ENCODE assay signal across 8 cellular contexts in genomic region chr2:55175254-55176093, GRCh38. TPM values are rescaled to one million over a fixed set of nuclear protein-coding genes. Genes with fewer than 3 reads are reported as not detected.
DNase-seq lines count a peak whose midpoint lies in the region; ATAC-seq and TF ChIP-seq lines count a peak whose summit lies in the region.

No MANE protein-coding gene starts in this region.

- POLR2A ChIA-PET in naive thymus-derived CD8-positive, alpha-beta T cell (lab: Charles Lee): interaction anchor here (0.6 to 1.5 kb wide), 3 partner anchors 49 to 165 kb away, joined by 3 to 5 read pairs (median 3); partner anchors contain the start of gene RPS27A

- peaks cover 0 to 10% (median 8%) of the 10 kb centered on the region in 4 donors for H3K4me1 Mint-ChIP-seq in naive thymus-derived CD8-positive, alpha-beta T cell

- H3K4me3 ChIP-seq in Jurkat, Clone E6-1 (ENCODE audit: low read length): no peak overlapping the region
- H3K4me3 ChIP-seq in RWPE2 (ENCODE audit: severe bottlenecking): no peak overlapping the region

- peak; percentile 71 for ATAC-seq in GM18858 (IDR thresholded peaks at IDR 0.05; ENCODE audit: unreplicated experiment)
- peak; percentile 83 for ATAC-seq in RWPE2 (ENCODE audit: low read depth)
- peak; percentile 83 to 93 for ATAC-seq in naive thymus-derived CD8-positive, alpha-beta T cell
- ATAC-seq in HG03469 (IDR thresholded peaks at IDR 0.05; ENCODE audit: unreplicated experiment): no peak
- ATAC-seq in GM19328 (IDR thresholded peaks at IDR 0.05; ENCODE audit: unreplicated experiment): no peak

- peak; percentile 83 for TF ChIP-seq CTCF in RWPE2 (IDR thresholded peaks at IDR 0.05; ENCODE audit: poor library complexity, severe bottlenecking)

- peak overlapping the region in 4 of 10 donors; percentile 0 to 47 (median 4) for H3K4me3 Mint-ChIP-seq in naive thymus-derived CD8-positive, alpha-beta T cell

- peak; percentile 70 for DNase-seq in CD1c-positive myeloid dendritic cell (ENCODE audit: extremely low spot score)
- DNase-seq in Jurkat, Clone E6-1 (ENCODE audit: low read depth, low spot score): peak; percentile 48
- DNase-seq in RWPE2 (ENCODE audit: low spot score): no peak
- peak; percentile 63 for DNase-seq in epidermal melanocyte (ENCODE audit: insufficient read length, low spot score)
- DNase-seq in naive thymus-derived CD8-positive, alpha-beta T cell: peak in 5 of 10 donors; percentile 5 to 66 (median 37)

- no peaks in the 10 kb centered on the region for H3K4me1 ChIP-seq in RWPE2 (ENCODE audit: insufficient read depth, poor library complexity, severe bottlenecking)

- peak overlapping the region in 4 of 10 donors; percentile 1 to 34 (median 22) for H3K27ac Mint-ChIP-seq in naive thymus-derived CD8-positive, alpha-beta T cell

- H3K9me3 Mint-ChIP-seq in naive thymus-derived CD8-positive, alpha-beta T cell: no peaks in the 10 kb centered on the region

- no peaks in the 10 kb centered on the region for H3K36me3 ChIP-seq in RWPE2 (ENCODE audit: low read depth)

- no peaks in the 10 kb centered on the region for H3K27me3 ChIP-seq in RWPE2 (ENCODE audit: insufficient read depth, poor library complexity, severe bottlenecking)

- no peak overlapping the region for H3K27ac ChIP-seq in RWPE2 (ENCODE audit: poor library complexity, severe bottlenecking)

- H3K9me3 ChIP-seq in RWPE2 (ENCODE audit: severe bottlenecking): no peaks in the 10 kb centered on the region

- no peaks in the 10 kb centered on the region for H3K27me3 Mint-ChIP-seq in naive thymus-derived CD8-positive, alpha-beta T cell

- H3K36me3 Mint-ChIP-seq in naive thymus-derived CD8-positive, alpha-beta T cell: no peaks in the 10 kb centered on the region

RNA-seq across cellular contexts. Expression of gene CLHC1, which starts 56.6 kb away (rescaled TPM):
- polyA plus RNA-seq in Jurkat, Clone E6-1 (2012; ENCODE audit: insufficient read depth, insufficient read length): 5.1 TPM
- total RNA-seq in naive thymus-derived CD8-positive, alpha-beta T cell: 10 to 100 TPM; 29.1 to 34.2 TPM
- polyA plus RNA-seq in naive thymus-derived CD8-positive, alpha-beta T cell: 1 to 10 TPM; 1.8 to 3.5 (median 2.2) TPM

RNA-seq across cellular contexts. Expression of gene RPS27A, which starts 57.0 kb away (rescaled TPM):
- polyA plus RNA-seq in Jurkat, Clone E6-1 (2012; ENCODE audit: insufficient read depth, insufficient read length): 2,124 TPM
- total RNA-seq in naive thymus-derived CD8-positive, alpha-beta T cell: 1,000 to 10,000 TPM; 2,217 to 2,293 TPM
- polyA plus RNA-seq in naive thymus-derived CD8-positive, alpha-beta T cell: 1,000 to 10,000 TPM; 3,712 to 4,384 (median 4,215) TPM

Comparison
In these comparisons a context has a peak if more than half of its experiments do, and no peak if none do; other contexts are left out.
1. ATAC-seq: peak in GM18858 (single experiment), RWPE2 (single experiment) and naive thymus-derived CD8-positive, alpha-beta T cell (2 of 2); none in HG03469 (single experiment) and GM19328 (single experiment).